In the genomic region with DNA sequence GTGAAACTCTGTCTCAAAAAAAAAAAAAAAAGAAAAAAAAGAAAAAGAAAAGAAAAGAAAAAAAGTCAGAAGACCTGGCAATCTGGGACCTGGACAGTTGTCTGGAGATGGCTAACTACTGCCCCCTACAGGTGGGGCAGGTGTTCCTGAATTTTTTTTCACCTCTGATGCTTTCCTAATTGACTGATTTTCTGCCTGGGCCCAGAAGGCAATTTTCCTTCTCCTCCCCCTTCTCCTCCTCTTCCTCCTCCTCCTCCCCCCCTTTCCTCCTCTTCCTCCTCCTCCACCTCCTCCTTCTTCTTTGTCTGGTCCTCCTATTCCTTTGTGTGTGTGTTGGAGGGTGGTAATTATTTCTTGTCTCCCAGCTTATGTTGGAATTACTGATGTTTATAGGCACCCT, we compare ENCODE assay signal across 8 cellular contexts. TPM values are rescaled to one million over a fixed set of nuclear protein-coding genes. Genes with fewer than 3 reads are reported as not detected.
DNase-seq lines count a peak whose midpoint lies in the region; ATAC-seq lines count a peak whose summit lies in the region.

No MANE protein-coding gene starts in this region.

- peaks cover 2% of the 10 kb centered on the region for H3K9me3 Mint-ChIP-seq in activated CD4-positive, alpha-beta memory T cell treated with anti-CD3 and anti-CD28 coated beads for 36 hours
- H3K9me3 Mint-ChIP-seq in activated T-helper 1 cell treated with anti-CD3 and anti-CD28 coated beads, Interleukin-12 subunit alpha, Interleukin-12 subunit beta, Interleukin-2, Interleukin-4 antibody, amounts not matched to agents 30 ng/mL and 10 ng/mL and 1 ng/mL, durations not matched to agents 14 hours and 24 hours and 36 hours, result no peaks in the 10 kb centered on the region

- POLR2A ChIA-PET in activated CD4-positive, alpha-beta memory T cell treated with anti-CD3 and anti-CD28 coated beads for 36 hours (lab: Charles Lee), result no interaction called here

- H3K27ac Mint-ChIP-seq in activated CD4-positive, alpha-beta memory T cell treated with anti-CD3 and anti-CD28 coated beads for 36 hours, result no peak overlapping the region
- H3K27ac Mint-ChIP-seq in activated T-helper 1 cell treated with anti-CD3 and anti-CD28 coated beads, Interleukin-12 subunit alpha, Interleukin-12 subunit beta, Interleukin-2, Interleukin-4 antibody, amounts not matched to agents 30 ng/mL and 10 ng/mL and 1 ng/mL, durations not matched to agents 14 hours and 24 hours and 36 hours, result no peak overlapping the region

- H3K27me3 Mint-ChIP-seq in activated CD4-positive, alpha-beta memory T cell treated with anti-CD3 and anti-CD28 coated beads for 36 hours, result peaks cover 4% of the 10 kb centered on the region
- H3K27me3 Mint-ChIP-seq in activated T-helper 1 cell treated with anti-CD3 and anti-CD28 coated beads, Interleukin-12 subunit alpha, Interleukin-12 subunit beta, Interleukin-2, Interleukin-4 antibody, amounts not matched to agents 30 ng/mL and 10 ng/mL and 1 ng/mL, durations not matched to agents 14 hours and 24 hours and 36 hours (ENCODE audit: insufficient read depth), result peaks cover 3% of the 10 kb centered on the region

- intact Hi-C loops in activated CD4-positive, alpha-beta memory T cell treated with anti-CD3 and anti-CD28 coated beads for 36 hours (cut with micrococcal nuclease), result loop anchor here (10.0 kb wide), 1 partner anchor 323 kb away; no protein-coding TSS in a partner anchor
- intact Hi-C loops in activated T-helper 1 cell treated with anti-CD3 and anti-CD28 coated beads, Interleukin-12 subunit alpha, Interleukin-12 subunit beta, Interleukin-2, Interleukin-4 antibody, amounts not matched to agents 30 ng/mL and 10 ng/mL and 1 ng/mL, durations not matched to agents 14 hours and 24 hours and 36 hours (cut with micrococcal nuclease), result loop anchor here (5.0 kb wide), 1 partner anchor 1185 kb away; no protein-coding TSS in a partner anchor

- in situ Hi-C loops in G401 (cut with HindIII; ENCODE audit: low sequenced_read_pairs), result no loop called here

- CTCF ChIA-PET in activated CD4-positive, alpha-beta memory T cell treated with anti-CD3 and anti-CD28 coated beads for 36 hours (lab: Charles Lee), result interaction anchor here (1.3 to 2.2 kb wide), 2 partner anchors 9 to 1066 kb away, joined by 5 read pairs; no protein-coding TSS in a partner anchor

- H3K36me3 Mint-ChIP-seq in activated CD4-positive, alpha-beta memory T cell treated with anti-CD3 and anti-CD28 coated beads for 36 hours, result no peaks in the 10 kb centered on the region
- H3K36me3 Mint-ChIP-seq in activated T-helper 1 cell treated with anti-CD3 and anti-CD28 coated beads, Interleukin-12 subunit alpha, Interleukin-12 subunit beta, Interleukin-2, Interleukin-4 antibody, amounts not matched to agents 30 ng/mL and 10 ng/mL and 1 ng/mL, durations not matched to agents 14 hours and 24 hours and 36 hours (ENCODE audit: low read depth), result no peaks in the 10 kb centered on the region

- H3K4me1 Mint-ChIP-seq in activated CD4-positive, alpha-beta memory T cell treated with anti-CD3 and anti-CD28 coated beads for 36 hours (ENCODE audit: low read depth), result no peaks in the 10 kb centered on the region
- no peaks in the 10 kb centered on the region for H3K4me1 Mint-ChIP-seq in activated T-helper 1 cell treated with anti-CD3 and anti-CD28 coated beads, Interleukin-12 subunit alpha, Interleukin-12 subunit beta, Interleukin-2, Interleukin-4 antibody, amounts not matched to agents 30 ng/mL and 10 ng/mL and 1 ng/mL, durations not matched to agents 14 hours and 24 hours and 36 hours (ENCODE audit: low read depth)

- H3K4me3 Mint-ChIP-seq in activated CD4-positive, alpha-beta memory T cell treated with anti-CD3 and anti-CD28 coated beads for 36 hours, result no peak overlapping the region
- H3K4me3 Mint-ChIP-seq in activated T-helper 1 cell treated with anti-CD3 and anti-CD28 coated beads, Interleukin-12 subunit alpha, Interleukin-12 subunit beta, Interleukin-2, Interleukin-4 antibody, amounts not matched to agents 30 ng/mL and 10 ng/mL and 1 ng/mL, durations not matched to agents 14 hours and 24 hours and 36 hours, result no peak overlapping the region

- DNase-seq in NCI-H345 (lab: John Stamatoyannopoulos, UW), result peak; percentile 16
- no peak for DNase-seq in NCI-H345 treated with DMSO at 0.1 percent for 48 hours (lab: John Stamatoyannopoulos, UW; ENCODE audit: unreplicated experiment)
- peak; percentile 48 to 64 for DNase-seq in Kasumi-1 (lab: John Stamatoyannopoulos, UW)
- DNase-seq in activated CD4-positive, alpha-beta memory T cell treated with anti-CD3 and anti-CD28 coated beads for 36 hours, result peak; percentile 46
- peak; percentile 25 for DNase-seq in myocyte (ENCODE audit: low read depth)
- DNase-seq in G401 (ENCODE audit: low spot score), result no peak
- no peak for DNase-seq in activated T-helper 1 cell treated with anti-CD3 and anti-CD28 coated beads, Interleukin-12 subunit alpha, Interleukin-12 subunit beta, Interleukin-2, Interleukin-4 antibody, amounts not matched to agents 30 ng/mL and 10 ng/mL and 1 ng/mL, durations not matched to agents 14 hours and 24 hours and 36 hours (ENCODE audit: low spot score)

- ATAC-seq in GM21619 (IDR thresholded peaks at IDR 0.05; ENCODE audit: unreplicated experiment), result no peak

RNA-seq across cellular contexts. Expression of a gene that starts 26.7 kb away (rescaled TPM):
- under 1 TPM in 1 of 2 experiments, not detected in 1; 0.17 TPM for total RNA-seq in activated CD4-positive, alpha-beta memory T cell treated with anti-CD3 and anti-CD28 coated beads for 36 hours
- 12.7 and 14.0 TPM in 2 replicates for total RNA-seq in myocyte
- polyA plus RNA-seq in myocyte (2012), result 6.6 TPM
- total RNA-seq in G401 (2014; rRNA removed; shearing (Covaris generic)), result not detected in 2 replicates
- 0.16 and 0.20 TPM in 2 replicates for total RNA-seq in activated T-helper 1 cell treated with anti-CD3 and anti-CD28 coated beads, Interleukin-12 subunit alpha, Interleukin-12 subunit beta, Interleukin-2, Interleukin-4 antibody, amounts not matched to agents 30 ng/mL and 10 ng/mL and 1 ng/mL, durations not matched to agents 14 hours and 24 hours and 36 hours

Comparison
In these comparisons a context has a peak if more than half of its experiments do, and no peak if none do; other contexts are left out.
1. DNase-seq: peak in NCI-H345 (single experiment), Kasumi-1 (2 of 2), activated CD4-positive, alpha-beta memory T cell treated with anti-CD3 and anti-CD28 coated beads for 36 hours (single experiment) and myocyte (single experiment); none in NCI-H345 treated with DMSO at 0.1 percent for 48 hours (single experiment), G401 (single experiment) and activated T-helper 1 cell treated with anti-CD3 and anti-CD28 coated beads, Interleukin-12 subunit alpha, Interleukin-12 subunit beta, Interleukin-2, Interleukin-4 antibody, amounts not matched to agents 30 ng/mL and 10 ng/mL and 1 ng/mL, durations not matched to agents 14 hours and 24 hours and 36 hours (single experiment).
2. RNA of a gene that starts 26.7 kb away (total RNA-seq): 12.7 to 14.0 TPM in myocyte; 0.17 TPM in activated CD4-positive, alpha-beta memory T cell treated with anti-CD3 and anti-CD28 coated beads for 36 hours, 0.16 to 0.20 TPM in activated T-helper 1 cell treated with anti-CD3 and anti-CD28 coated beads, Interleukin-12 subunit alpha, Interleukin-12 subunit beta, Interleukin-2, Interleukin-4 antibody, amounts not matched to agents 30 ng/mL and 10 ng/mL and 1 ng/mL, durations not matched to agents 14 hours and 24 hours and 36 hours and not detected in G401; every median in the first group is over 10 times any median in the second.